Comparison of ENCODE assay signal across 8 cellular contexts in the genomic region with DNA sequence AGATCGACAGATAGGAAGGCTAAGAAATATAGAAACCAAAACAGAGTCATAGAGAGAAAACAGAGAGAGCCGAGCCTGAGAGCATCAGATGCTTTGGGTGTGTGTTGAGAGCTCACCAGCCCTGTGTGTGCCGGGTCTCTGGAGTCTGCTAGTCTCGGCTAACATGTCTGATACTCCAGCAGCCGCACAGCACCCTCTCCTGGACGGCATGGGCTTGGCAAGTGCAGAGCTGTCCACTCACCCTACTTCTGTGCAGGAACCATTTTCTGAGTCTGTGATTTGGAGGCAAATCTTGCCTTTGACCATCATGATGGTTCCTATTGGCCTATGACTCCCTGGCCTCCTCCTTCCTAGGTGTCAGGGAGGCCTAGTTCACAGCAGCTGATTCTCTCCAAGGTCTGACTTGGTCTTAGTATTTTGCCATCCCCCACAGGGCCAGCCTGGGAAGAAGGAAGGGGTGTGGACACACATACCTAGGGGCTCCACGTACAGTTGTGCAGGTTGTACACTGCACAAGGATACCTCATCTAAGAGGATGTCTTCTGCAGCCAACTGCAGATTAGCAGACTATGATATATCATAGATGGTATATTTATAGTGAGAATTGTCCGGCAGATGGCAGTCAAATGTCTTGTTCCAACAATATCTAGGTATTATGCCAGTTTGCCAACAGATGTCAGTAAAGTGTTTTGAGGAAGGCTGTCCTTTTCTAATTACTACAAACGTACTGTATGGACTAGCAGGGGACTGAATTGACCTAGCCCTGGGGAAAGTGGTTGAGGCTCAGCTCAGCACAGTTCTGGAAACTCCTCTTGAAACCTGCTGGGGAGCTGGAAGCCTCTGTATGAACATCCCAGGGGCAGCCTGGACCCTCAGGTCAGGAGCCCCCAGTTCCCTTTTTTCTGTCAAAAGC. TPM values are rescaled to one million over a fixed set of nuclear protein-coding genes. Genes with fewer than 3 reads are reported as not detected.
A peak's percentile ranks its signal among the peaks of the same experiment; 100 is the strongest.
DNase-seq lines count a peak whose midpoint lies in the region; ATAC-seq and TF ChIP-seq lines count a peak whose summit lies in the region.

No MANE protein-coding gene starts in this region.

- H3K27ac ChIP-seq in DOHH2 (ENCODE audit: low read depth, low read length) (no peak overlapping the region), Panc1 (ENCODE audit: low read length) (no peak overlapping the region; the same call in 1 of the 2 replicates), fibroblast of lung (ENCODE audit: insufficient read depth, low read length) (no peak overlapping the region)

- peaks cover 12% of the 10 kb centered on the region for H3K4me1 ChIP-seq in DOHH2 (ENCODE audit: control insufficient read depth, low read length)
- peaks cover 18% of the 10 kb centered on the region for H3K4me1 ChIP-seq in Panc1 (ENCODE audit: control insufficient read depth, insufficient read depth, low read length)
- peaks cover 7% of the 10 kb centered on the region for H3K4me1 ChIP-seq in fibroblast of lung (ENCODE audit: control insufficient read depth, extremely low read depth, insufficient read depth, low read length)

- TF ChIP-seq CTCF in DOHH2 (IDR thresholded peaks at IDR 0.05; ENCODE audit: low read depth, low read length, poor library complexity, severe bottlenecking) (peak; percentile 96), Panc1 (IDR thresholded peaks at IDR 0.05) (peak; percentile 96), fibroblast of lung (conservative IDR thresholded peaks at IDR 0.05 in 1 of 2, IDR thresholded peaks at IDR 0.05 in 1 of 2; ENCODE audit: low read depth in 1 of 2, low read length in 2 of 2) (peak; percentile 87 to 99), neural crest cell (conservative IDR thresholded peaks at IDR 0.05) (peak; percentile 90)

- peaks cover 42% of the 10 kb centered on the region for H3K4me1 Mint-ChIP-seq in activated T-cell treated with anti-CD3 and anti-CD28 coated beads, Interleukin-2, amount 50 U/mL, for 4 hours (ENCODE audit: low read depth)
- peaks cover 9% of the 10 kb centered on the region for H3K4me1 Mint-ChIP-seq in neural crest cell

- H3K79me2 ChIP-seq in DOHH2 (ENCODE audit: control insufficient read depth, low read length) = no peaks in the 10 kb centered on the region
- no peaks in the 10 kb centered on the region for H3K79me2 ChIP-seq in fibroblast of lung (ENCODE audit: control insufficient read depth, insufficient read depth, low read length)

- H3K27me3 ChIP-seq in DOHH2 (ENCODE audit: control insufficient read depth, low read length) = no peaks in the 10 kb centered on the region
- no peaks in the 10 kb centered on the region for H3K27me3 ChIP-seq in Panc1 (ENCODE audit: control insufficient read depth, insufficient read depth, low read length)
- H3K27me3 ChIP-seq in fibroblast of lung (ENCODE audit: control insufficient read depth, insufficient read depth, low read length) = no peaks in the 10 kb centered on the region

- in situ Hi-C loops in Panc1 (cut with HindIII; ENCODE audit: low pct_unique_long_range_greater_than_20kb, low sequenced_read_pairs) = no loop called here

- no peak overlapping the region for H3K9ac ChIP-seq in fibroblast of lung (ENCODE audit: insufficient read depth, low read length)

- H3F3A ChIP-seq in DOHH2 (ENCODE audit: control insufficient read depth, insufficient read depth) = no peaks in the 10 kb centered on the region

- H4K20me1 ChIP-seq in DOHH2 (ENCODE audit: control insufficient read depth, insufficient read depth, low read depth, low read length) = no peaks in the 10 kb centered on the region
- H4K20me1 ChIP-seq in fibroblast of lung (ENCODE audit: control insufficient read depth, extremely low read depth, insufficient read depth, low read length) = no peaks in the 10 kb centered on the region

- H3K36me3 Mint-ChIP-seq in activated T-cell treated with anti-CD3 and anti-CD28 coated beads, Interleukin-2, amount 50 U/mL, for 4 hours (ENCODE audit: insufficient read depth) = no peaks in the 10 kb centered on the region
- no peaks in the 10 kb centered on the region for H3K36me3 Mint-ChIP-seq in neural crest cell (ENCODE audit: low read depth)

- no peak overlapping the region for H3K4me3 ChIP-seq in DOHH2 (ENCODE audit: low read length)
- H3K4me3 ChIP-seq in Panc1 (ENCODE audit: low read depth in 2 of 2, low read length in 2 of 2) = no peak overlapping the region
- no peak overlapping the region for H3K4me3 ChIP-seq in fibroblast of lung (replicated peaks in 1 of 4; ENCODE audit: control extremely low read depth in 1 of 4, insufficient read depth in 1 of 4, low read depth in 3 of 4, low read length in 4 of 4)

- H3K9me3 Mint-ChIP-seq in activated T-cell treated with anti-CD3 and anti-CD28 coated beads, Interleukin-2, amount 50 U/mL, for 4 hours = no peaks in the 10 kb centered on the region
- no peaks in the 10 kb centered on the region for H3K9me3 Mint-ChIP-seq in neural crest cell

- H3K27ac Mint-ChIP-seq in neural crest cell (ENCODE audit: unreplicated experiment) = no peak overlapping the region

- CTCF ChIA-PET in Panc1 (lab: Charles Lee) = interaction anchor here (0.6 to 3.8 kb wide), 35 partner anchors 11 to 331 kb away, joined by 3 to 72 read pairs (median 4); a partner anchor contains a TSS

- H3K9me3 ChIP-seq in DOHH2 (ENCODE audit: control insufficient read depth, insufficient read depth, low read length) = no peaks in the 10 kb centered on the region
- no peaks in the 10 kb centered on the region for H3K9me3 ChIP-seq in Panc1 (ENCODE audit: control insufficient read depth, insufficient read depth, low read depth, low read length)
- H3K9me3 ChIP-seq in fibroblast of lung (ENCODE audit: control insufficient read depth, insufficient read depth, low read depth, low read length) = no peaks in the 10 kb centered on the region

- peak overlapping the region; percentile 68 for H2AFZ ChIP-seq in fibroblast of lung (ENCODE audit: low read length)

- H3K27me3 Mint-ChIP-seq in activated T-cell treated with anti-CD3 and anti-CD28 coated beads, Interleukin-2, amount 50 U/mL, for 4 hours (ENCODE audit: low read depth) = no peaks in the 10 kb centered on the region
- no peaks in the 10 kb centered on the region for H3K27me3 Mint-ChIP-seq in neural crest cell (ENCODE audit: low read depth)

- intact Hi-C loops in Panc1 (cut with micrococcal nuclease; ENCODE audit: unreplicated experiment) = loop anchor here (1.0 to 2.0 kb wide), 3 partner anchors 134 to 252 kb away; a partner anchor contains a TSS

- H3K4me2 ChIP-seq in DOHH2 (ENCODE audit: low read length) = peak overlapping the region; percentile 32
- H3K4me2 ChIP-seq in fibroblast of lung (ENCODE audit: extremely low read depth, insufficient read depth, low read length) = peak overlapping the region; percentile 17

- H3K36me3 ChIP-seq in DOHH2 (ENCODE audit: control insufficient read depth, low read length) (no peaks in the 10 kb centered on the region), Panc1 (ENCODE audit: control insufficient read depth, insufficient read depth, low read length) (no peaks in the 10 kb centered on the region), fibroblast of lung (ENCODE audit: control insufficient read depth, insufficient read depth, low read length) (no peaks in the 10 kb centered on the region)

- BruUV-seq in Panc1 (replicated peaks; lab: Mats Ljungman, UMichigan) = no TSS peak

- H3K9me2 ChIP-seq in DOHH2 (replicated peaks; ENCODE audit: control insufficient read depth, low read length) = no peaks in the 10 kb centered on the region

- ATAC-seq in Panc1 = peak; percentile 96
- ATAC-seq in activated T-cell treated with anti-CD3 and anti-CD28 coated beads, Interleukin-2, amount 50 U/mL, for 4 hours = peak; percentile 96
- peak; percentile 94 for ATAC-seq in stimulated activated naive CD8-positive, alpha-beta T cell treated with anti-CD3 and anti-CD28 coated beads, Interleukin-15, Interleukin-2, amounts not matched to agents 100 U/mL and 50 U/mL, for 24 hours

- peak; percentile 70 for DNase-seq in GOT3 (lab: John Stamatoyannopoulos, UW)
- peak; percentile 81 for DNase-seq in LHCN-M2 (ENCODE audit: low read depth)
- peak; percentile 77 for DNase-seq in Panc1 (ENCODE audit: low read depth, low spot score)
- peak; percentile 84 for DNase-seq in activated T-cell treated with anti-CD3 and anti-CD28 coated beads, Interleukin-2, amount 50 U/mL, for 4 hours
- peak; percentile 76 to 89 for DNase-seq in fibroblast of lung (ENCODE audit: low read depth in 2 of 2)
- DNase-seq in neural crest cell (ENCODE audit: low read depth, low spot score) = peak; percentile 84
- peak; percentile 90 for DNase-seq in stimulated activated naive CD8-positive, alpha-beta T cell treated with anti-CD3 and anti-CD28 coated beads, Interleukin-15, Interleukin-2, amounts not matched to agents 100 U/mL and 50 U/mL, for 24 hours

- POLR2A ChIA-PET in Panc1 (lab: Charles Lee) = interaction anchor here (0.6 to 1.0 kb wide), 2 partner anchors 33 to 189 kb away, joined by 4 to 7 read pairs; a partner anchor contains a TSS

- H3K4me3 Mint-ChIP-seq in activated T-cell treated with anti-CD3 and anti-CD28 coated beads, Interleukin-2, amount 50 U/mL, for 4 hours = peak overlapping the region; percentile 39
- H3K4me3 Mint-ChIP-seq in neural crest cell = no peak overlapping the region

RNA-seq across cellular contexts. Expression of a gene that starts 13.0 kb away (rescaled TPM):
- total RNA-seq in LHCN-M2 (2014; rRNA removed) (not detected in 2 replicates), Panc1 (2021; ENCODE audit: unreplicated experiment) (0.10 TPM), fibroblast of lung (not detected in 2 replicates), neural crest cell (not detected in 2 replicates)
- not detected for polyA plus RNA-seq in LHCN-M2 (2012)
- 0.16 TPM for polyA plus RNA-seq in Panc1 (2012; ENCODE audit: insufficient read length)
- 1 to 10 TPM in 2 of 3 donors, under 1 TPM in 1; 0.87 to 1.5 (median 1.1) TPM for total RNA-seq in activated T-cell treated with anti-CD3 and anti-CD28 coated beads, Interleukin-2, amount 50 U/mL, for 4 hours
- polyA plus RNA-seq in fibroblast of lung = not detected in 2 replicates
- not detected in 2 replicates for polyA plus RNA-seq in fibroblast of lung (2012)
- not detected in 2 replicates for polyA minus RNA-seq in fibroblast of lung (ENCODE audit: low replicate concordance)

RNA-seq across cellular contexts. Expression of a gene that starts 32.4 kb away (rescaled TPM):
- total RNA-seq in LHCN-M2 (2014; rRNA removed) (224 and 234 TPM in 2 replicates), Panc1 (2021; ENCODE audit: unreplicated experiment) (223 TPM), fibroblast of lung (166 and 222 TPM in 2 replicates), neural crest cell (182 and 193 TPM in 2 replicates)
- polyA plus RNA-seq in LHCN-M2 (2012) = 194 TPM
- polyA plus RNA-seq in Panc1 (2012; ENCODE audit: insufficient read length) = 267 TPM
- total RNA-seq in activated T-cell treated with anti-CD3 and anti-CD28 coated beads, Interleukin-2, amount 50 U/mL, for 4 hours = 100 to 1,000 TPM; 100 to 104 (median 104) TPM
- 131 and 153 TPM in 2 replicates for polyA plus RNA-seq in fibroblast of lung
- polyA plus RNA-seq in fibroblast of lung (2012) = 196 and 242 TPM in 2 replicates
- 262 and 308 TPM in 2 replicates for polyA minus RNA-seq in fibroblast of lung (ENCODE audit: low replicate concordance)
